In the genomic region with DNA sequence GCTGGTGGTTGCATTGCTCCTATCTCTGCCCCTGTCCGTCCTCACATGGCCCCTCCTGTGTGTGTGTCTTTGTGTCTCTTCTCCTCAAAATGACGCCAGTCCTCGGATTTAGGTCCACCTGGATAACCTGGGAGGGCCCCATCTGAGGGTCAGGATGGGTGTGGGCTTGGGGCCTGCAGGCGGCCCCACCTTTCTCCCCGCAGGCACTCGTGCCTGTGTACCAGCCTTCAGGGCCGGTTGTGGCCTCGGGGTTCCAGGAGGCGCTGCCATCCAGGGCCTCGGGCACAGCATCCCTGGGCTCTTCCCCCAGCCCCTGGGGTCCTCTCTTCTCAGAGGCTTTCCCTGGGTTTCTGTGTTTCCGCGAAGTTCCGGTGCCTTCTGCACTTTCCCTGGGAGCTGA, we compare ENCODE assay signal across 10 cellular contexts. TPM values are rescaled to one million over a fixed set of nuclear protein-coding genes. Genes with fewer than 3 reads are reported as not detected.
"Had no signal": no experiment of that assay in that cellular context is flagged by ENCODE, and none has a peak within 500 bp of the region (broad histone marks: within the 10 kb centered on the region; RNA-seq: fewer than 3 reads in every experiment).

No MANE protein-coding gene starts in this region.

- H3K27ac Mint-ChIP-seq: GM23338, H9 had no signal

- H3K9ac ChIP-seq: KMS-11 had no signal

- H3K27ac ChIP-seq: HL-60, KMS-11 had no signal

- DNase-seq: H9, HCEC 1CT, IMR-90, KBM-7 had no signal

- H3K9me3 Mint-ChIP-seq: GM23338, H9 had no signal

- H3K4me2 ChIP-seq: GM23338, KMS-11 had no signal

- H3K4me1 Mint-ChIP-seq: GM23338 had no signal

- H2AFZ ChIP-seq: GM23338 had no signal

- H3K4me3 ChIP-seq: GM23338 had no signal

- ATAC-seq: GM23338 had no signal

- H3K4me3 Mint-ChIP-seq: GM23338, H9 had no signal

- FAIRE-seq: H1, H54 had no signal

RNA-seq across cellular contexts. Expression of a gene that starts 54.7 kb away (rescaled TPM):
- total RNA-seq: H1, H9, HT1080, IMR-90 had no signal
- polyA plus RNA-seq: GM23338, H1 had no signal
